In the genomic region with DNA sequence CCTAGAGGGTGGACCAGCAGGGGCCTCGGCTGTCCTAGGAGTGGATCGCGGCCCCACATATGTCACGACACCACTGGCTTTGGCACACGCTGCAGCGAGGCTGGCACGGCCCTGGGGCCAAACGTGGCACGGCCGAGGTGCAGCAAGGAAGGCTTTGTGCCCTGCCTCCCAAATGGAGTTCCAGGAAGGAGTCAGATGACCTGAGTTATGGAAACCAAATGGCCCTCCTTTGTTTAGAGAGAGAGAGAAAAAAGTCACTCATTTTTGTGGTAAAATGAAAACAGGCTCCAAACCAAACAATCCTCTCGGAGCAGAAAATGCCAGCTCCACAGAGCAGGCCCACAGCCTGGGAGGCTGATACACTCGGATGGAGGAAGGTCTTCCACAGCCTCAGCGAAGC, we compare ENCODE assay signal across 15 cellular contexts.
A peak's percentile ranks its signal among the peaks of the same experiment; 100 is the strongest.
DNase-seq lines count a peak whose midpoint lies in the region; ATAC-seq and TF ChIP-seq lines count a peak whose summit lies in the region.
"Had no signal": no experiment of that assay in that cellular context is flagged by ENCODE, and none has a peak within 500 bp of the region (broad histone marks: within the 10 kb centered on the region; RNA-seq: fewer than 3 reads in every experiment).

No MANE protein-coding gene starts in this region.

- H3K9me3 Mint-ChIP-seq in endodermal cell = no peaks in the 10 kb centered on the region
- no peaks in the 10 kb centered on the region for H3K9me3 Mint-ChIP-seq in nephron
- no peaks in the 10 kb centered on the region for H3K9me3 Mint-ChIP-seq in stimulated activated memory B cell treated with anti-CD40 and anti-IgM and Interleukin-4, amounts not matched to agents 10 μg/mL and 1 μg/mL and 100 μg/mL, for 72 hours
- H3K9me3 Mint-ChIP-seq: activated CD4-positive, alpha-beta memory T cell treated with anti-CD3 and anti-CD28 coated beads for 36 hours; activated T-helper 2 cell treated with anti-CD3 and anti-CD28 coated beads, Interferon-gamma antibody, Interleukin-2, Interleukin-4, amounts not matched to agents 10 μg/mL and 5 μg/mL and 100 μg/mL, durations not matched to agents 14 hours and 24 hours and 36 hours had no signal

- H3K27me3 Mint-ChIP-seq in endodermal cell (ENCODE audit: insufficient read depth) (no peaks in the 10 kb centered on the region), nephron (ENCODE audit: low read depth) (no peaks in the 10 kb centered on the region)
- peaks cover 12% of the 10 kb centered on the region for H3K27me3 Mint-ChIP-seq in stimulated activated memory B cell treated with anti-CD40 and anti-IgM and Interleukin-4, amounts not matched to agents 10 μg/mL and 1 μg/mL and 100 μg/mL, for 72 hours

- H3K27ac ChIP-seq in right cardiac atrium (ENCODE audit: low read length) (no peak overlapping the region), heart left ventricle (peak overlapping the region in 4 of 12 donors; percentile 26 to 58 (median 43)), endodermal cell (ENCODE audit: low read depth, low read length) (no peak overlapping the region)

- no peak for ATAC-seq in right cardiac atrium
- ATAC-seq in heart left ventricle = no peak
- no peak for ATAC-seq in stimulated activated memory B cell treated with anti-CD40 and anti-IgM and Interleukin-4, amounts not matched to agents 10 μg/mL and 1 μg/mL and 100 μg/mL, for 72 hours

- TF ChIP-seq CTCF in heart left ventricle (IDR thresholded peaks at IDR 0.05) (no peak), endodermal cell (conservative IDR thresholded peaks at IDR 0.05) (no peak), nephron (IDR thresholded peaks at IDR 0.05; ENCODE audit: unreplicated experiment in 3 of 3) (no peak)

- no peak for TF ChIP-seq POLR2A in heart left ventricle (IDR thresholded peaks at IDR 0.05)

- DNase-seq in right cardiac atrium (peak in 2 of 3 donors; percentile 50 to 53), heart left ventricle (no peak), endodermal cell (peak; percentile 30), NCI-H345 treated with DMSO at 0.1 percent for 48 hours (lab: John Stamatoyannopoulos, UW; ENCODE audit: unreplicated experiment) (no peak), SHP77 treated with DMSO at 0.1 percent for 48 hours (lab: John Stamatoyannopoulos, UW) (no peak)
- no peak for DNase-seq in activated CD4-positive, alpha-beta T cell treated with anti-CD3 and anti-CD28 coated beads, Interleukin-2, amount 50 U/mL, for 4 hours
- DNase-seq: activated CD4-positive, alpha-beta memory T cell treated with anti-CD3 and anti-CD28 coated beads for 36 hours; GF-D8; islet precursor cell; NCI-H2107; NCI-H82; trophoblast cell had no signal

- peaks cover 0 to 8% (median 0%) of the 10 kb centered on the region in 9 donors for H3K36me3 ChIP-seq in heart left ventricle
- H3K36me3 ChIP-seq in endodermal cell (ENCODE audit: control insufficient read depth, insufficient read depth, low read length) = no peaks in the 10 kb centered on the region

- no peaks in the 10 kb centered on the region for H3K27me3 ChIP-seq in right cardiac atrium (ENCODE audit: control insufficient read depth, insufficient read depth)
- H3K27me3 ChIP-seq in heart left ventricle = no peaks in the 10 kb centered on the region
- H3K27me3 ChIP-seq in endodermal cell (ENCODE audit: control insufficient read depth, insufficient read depth, low read length, poor library complexity, severe bottlenecking) = no peaks in the 10 kb centered on the region

- H3K9ac ChIP-seq in endodermal cell (ENCODE audit: extremely low read depth, low read length, poor library complexity, severe bottlenecking) = no peak overlapping the region

- intact Hi-C loops in right cardiac atrium (cut with DNase I) = no loop called here
- intact Hi-C loops in heart left ventricle (cut with DNase I) = no loop called here

- 84% methylated on average over 13 of the region's 13 CpGs for whole genome bisulfite sequencing in right cardiac atrium
- 91 to 95% (median 92%) methylated on average over 13 of the region's 13 CpGs for WGBS in heart left ventricle, 4 donors
- WGBS in endodermal cell (ENCODE audit: insufficient coverage in 1 of 2, insufficient read length in 1 of 2), 2 experiments = 94 to 96% methylated on average over 10 to 13 of the region's 13 CpGs

- H3K4me3 Mint-ChIP-seq in endodermal cell (no peak overlapping the region), nephron (no peak overlapping the region)
- no peak overlapping the region for H3K4me3 Mint-ChIP-seq in stimulated activated memory B cell treated with anti-CD40 and anti-IgM and Interleukin-4, amounts not matched to agents 10 μg/mL and 1 μg/mL and 100 μg/mL, for 72 hours
- H3K4me3 Mint-ChIP-seq: activated CD4-positive, alpha-beta memory T cell treated with anti-CD3 and anti-CD28 coated beads for 36 hours had no signal

- H3K36me3 Mint-ChIP-seq in endodermal cell (ENCODE audit: low read depth) = peaks cover 10% of the 10 kb centered on the region
- H3K36me3 Mint-ChIP-seq in nephron (ENCODE audit: low read depth) = peaks cover 33% of the 10 kb centered on the region
- no peaks in the 10 kb centered on the region for H3K36me3 Mint-ChIP-seq in stimulated activated memory B cell treated with anti-CD40 and anti-IgM and Interleukin-4, amounts not matched to agents 10 μg/mL and 1 μg/mL and 100 μg/mL, for 72 hours
- H3K36me3 Mint-ChIP-seq: activated CD4-positive, alpha-beta memory T cell treated with anti-CD3 and anti-CD28 coated beads for 36 hours had no signal

- H3K4me1 ChIP-seq in right cardiac atrium (ENCODE audit: control insufficient read depth, insufficient read depth, low read length) = peaks cover 3% of the 10 kb centered on the region
- H3K4me1 ChIP-seq in heart left ventricle = peaks cover 0 to 29% (median 8%) of the 10 kb centered on the region in 12 donors
- H3K4me1 ChIP-seq in endodermal cell (ENCODE audit: control insufficient read depth, insufficient read depth, low read length) = no peaks in the 10 kb centered on the region

- H3K9me3 ChIP-seq in right cardiac atrium (ENCODE audit: control insufficient read depth, low read length) (no peaks in the 10 kb centered on the region), heart left ventricle (no peaks in the 10 kb centered on the region), endodermal cell (ENCODE audit: control insufficient read depth, low read length) (no peaks in the 10 kb centered on the region)

- H3K27ac Mint-ChIP-seq in endodermal cell (no peak overlapping the region), nephron (peak overlapping the region; percentile 63 to 92 (median 68))
- no peak overlapping the region for H3K27ac Mint-ChIP-seq in stimulated activated memory B cell treated with anti-CD40 and anti-IgM and Interleukin-4, amounts not matched to agents 10 μg/mL and 1 μg/mL and 100 μg/mL, for 72 hours
- H3K27ac Mint-ChIP-seq: activated CD4-positive, alpha-beta memory T cell treated with anti-CD3 and anti-CD28 coated beads for 36 hours; activated T-helper 2 cell treated with anti-CD3 and anti-CD28 coated beads, Interferon-gamma antibody, Interleukin-2, Interleukin-4, amounts not matched to agents 10 μg/mL and 5 μg/mL and 100 μg/mL, durations not matched to agents 14 hours and 24 hours and 36 hours had no signal

- H3K4me3 ChIP-seq in right cardiac atrium (ENCODE audit: low read length) = no peak overlapping the region
- H3K4me3 ChIP-seq in heart left ventricle = no peak overlapping the region
- no peak overlapping the region for H3K4me3 ChIP-seq in endodermal cell (ENCODE audit: low read length)

- no peaks in the 10 kb centered on the region for H3K4me1 Mint-ChIP-seq in endodermal cell
- peaks cover 18% of the 10 kb centered on the region for H3K4me1 Mint-ChIP-seq in nephron
- H3K4me1 Mint-ChIP-seq in stimulated activated memory B cell treated with anti-CD40 and anti-IgM and Interleukin-4, amounts not matched to agents 10 μg/mL and 1 μg/mL and 100 μg/mL, for 72 hours = no peaks in the 10 kb centered on the region

Comparison
In these comparisons a context has a peak if more than half of its experiments do, and no peak if none do; other contexts are left out.
1. DNase-seq: peak in right cardiac atrium (2 of 3) and endodermal cell (single experiment); none in heart left ventricle (0 of 5), NCI-H345 treated with DMSO at 0.1 percent for 48 hours (single experiment), activated CD4-positive, alpha-beta T cell treated with anti-CD3 and anti-CD28 coated beads, Interleukin-2, amount 50 U/mL, for 4 hours (0 of 2) and SHP77 treated with DMSO at 0.1 percent for 48 hours (single experiment).
2. H3K27ac Mint-ChIP-seq: peak in nephron (3 of 3); none in endodermal cell (single experiment) and stimulated activated memory B cell treated with anti-CD40 and anti-IgM and Interleukin-4, amounts not matched to agents 10 μg/mL and 1 μg/mL and 100 μg/mL, for 72 hours (single experiment).